In the genomic region with DNA sequence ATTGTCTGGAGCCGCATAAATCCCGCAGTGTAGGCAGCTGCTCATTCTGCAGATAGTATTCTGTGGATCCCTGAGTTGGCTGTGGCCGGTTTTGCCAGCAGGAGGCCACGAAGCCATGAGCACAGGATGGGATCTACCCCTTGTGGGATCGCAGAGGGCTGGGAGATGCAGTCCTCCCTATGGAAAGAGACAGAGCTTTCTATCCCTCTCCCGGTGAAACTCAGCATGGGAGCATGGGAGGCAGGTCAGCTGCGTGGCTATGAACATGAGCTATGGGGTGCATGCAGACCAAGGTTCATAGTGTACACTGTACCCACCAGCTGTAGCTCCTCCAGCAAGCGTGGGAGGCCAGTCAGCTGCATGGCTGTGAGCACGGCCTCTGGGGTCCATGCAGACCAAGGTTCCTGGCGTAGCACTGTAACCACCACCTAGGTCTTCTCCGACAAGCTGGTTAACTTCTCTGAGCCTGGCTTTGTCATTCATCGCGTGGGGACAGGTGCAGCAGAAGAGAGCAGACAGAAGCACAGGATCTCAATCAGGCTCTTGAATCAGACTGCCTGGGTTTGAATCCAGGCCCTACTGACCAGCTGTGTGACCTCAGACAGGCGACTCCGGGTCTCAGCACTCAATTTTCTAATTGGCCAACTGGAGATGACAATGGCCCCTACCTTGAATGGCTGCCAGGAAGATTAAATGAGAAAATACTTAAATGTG, we compare ENCODE assay signal across 1 cellular context.
TF ChIP-seq lines count a peak whose summit lies in the region.

No MANE protein-coding gene starts in this region.

TF ChIP-seq in HepG2, 621 proteins besides CTCF, POLR2A, EP300 and RAD21:
- TF ChIP-seq ZNF263 (CRISPR knock-in tag; IDR thresholded peaks at IDR 0.05) = peak; percentile 68; the same call in 1 of the 2 replicates
- TF ChIP-seq ZNF3 (CRISPR knock-in tag; IDR thresholded peaks at IDR 0.05) = no peak
